ENCODE assay signal across 30 cellular contexts in genomic region chr1:169608231-169608630, GRCh38. TPM values are rescaled to one million over a fixed set of nuclear protein-coding genes. Genes with fewer than 3 reads are reported as not detected.
"Had no signal": no experiment of that assay in that cellular context is flagged by ENCODE, and none has a peak within 500 bp of the region (broad histone marks: within the 10 kb centered on the region; RNA-seq: fewer than 3 reads in every experiment).

No MANE protein-coding gene starts in this region.

- H2AFZ ChIP-seq: PC-9 had no signal

- H3K27ac ChIP-seq: PC-9 had no signal

- H3K4me2 ChIP-seq: PC-9 had no signal

- H3K36me3 Mint-ChIP-seq: activated naive CD4-positive, alpha-beta T cell treated with anti-CD3 and anti-CD28 coated beads, Interleukin-2, amount 50 U/mL, for 24 hours; brain had no signal

- H3K27ac Mint-ChIP-seq: activated CD4-positive, alpha-beta T cell treated with anti-CD3 and anti-CD28 coated beads, Interleukin-2, amount 10 ng/mL, durations not matched to agents 24 days and 14 days; activated CD8-positive, alpha-beta T cell treated with anti-CD3 and anti-CD28 coated beads for 36 hours; activated naive CD4-positive, alpha-beta T cell treated with anti-CD3 and anti-CD28 coated beads, Interleukin-2, amount 50 U/mL, for 24 hours; activated T-helper 2 cell treated with anti-CD3 and anti-CD28 coated beads, Interferon-gamma antibody, Interleukin-2, Interleukin-4, amounts not matched to agents 10 μg/mL and 5 μg/mL and 100 μg/mL, durations not matched to agents 14 hours and 24 hours and 36 hours; brain had no signal

- H3K4me1 Mint-ChIP-seq: brain had no signal

- H3K27me3 Mint-ChIP-seq: activated CD4-positive, alpha-beta T cell treated with anti-CD3 and anti-CD28 coated beads, Interleukin-2, amount 10 ng/mL, durations not matched to agents 24 days and 14 days; activated CD8-positive, alpha-beta T cell treated with anti-CD3 and anti-CD28 coated beads for 36 hours; activated naive CD4-positive, alpha-beta T cell treated with anti-CD3 and anti-CD28 coated beads, Interleukin-2, amount 50 U/mL, for 24 hours had no signal

- ATAC-seq: activated CD8-positive, alpha-beta T cell treated with anti-CD3 and anti-CD28 coated beads for 36 hours had no signal

- H3K4me3 Mint-ChIP-seq: activated CD4-positive, alpha-beta T cell treated with anti-CD3 and anti-CD28 coated beads, Interleukin-2, amount 10 ng/mL, durations not matched to agents 24 days and 14 days; activated CD8-positive, alpha-beta T cell treated with anti-CD3 and anti-CD28 coated beads for 36 hours; activated naive CD4-positive, alpha-beta T cell treated with anti-CD3 and anti-CD28 coated beads, Interleukin-2, amount 50 U/mL, for 24 hours; brain had no signal

- H3K9me3 Mint-ChIP-seq: activated CD4-positive, alpha-beta T cell treated with anti-CD3 and anti-CD28 coated beads, Interleukin-2, amount 10 ng/mL, durations not matched to agents 24 days and 14 days; activated naive CD4-positive, alpha-beta T cell treated with anti-CD3 and anti-CD28 coated beads, Interleukin-2, amount 50 U/mL, for 24 hours; activated T-helper 2 cell treated with anti-CD3 and anti-CD28 coated beads, Interferon-gamma antibody, Interleukin-2, Interleukin-4, amounts not matched to agents 10 μg/mL and 5 μg/mL and 100 μg/mL, durations not matched to agents 14 hours and 24 hours and 36 hours; brain had no signal

- H3K4me3 ChIP-seq: PC-9 had no signal

- DNase-seq: activated CD4-positive, alpha-beta T cell treated with anti-CD3 and anti-CD28 coated beads, Interleukin-2, amount 10 ng/mL, durations not matched to agents 24 days and 14 days; activated CD4-positive, alpha-beta T cell treated with anti-CD3 and anti-CD28 coated beads, Interleukin-2, amount 50 U/mL, for 4 hours; activated CD8-positive, alpha-beta T cell treated with anti-CD3 and anti-CD28 coated beads for 36 hours; activated gamma-delta T cell; activated naive CD4-positive, alpha-beta T cell treated with Interleukin-2 at 50 U/mL for 16 hours; activated T-cell treated with anti-CD3 and anti-CD28 coated beads, Interleukin-2, amount 50 U/mL, for 1 hour; anterior cingulate cortex; caudate nucleus; cerebellar nuclear complex; Karpas-422; NCI-H1092 treated with DMSO at 0.1 percent for 48 hours; NCI-H1417; NCI-H146; NCI-H187; NCI-H2029 treated with DMSO at 0.1 percent for 48 hours; NCI-H2107; NCI-H2171; NCI-H510A; NCI-H526; NCI-H748 treated with DMSO at 0.1 percent for 48 hours; NK-92 treated with Interleukin-12 subunit alpha and Interleukin-12 subunit beta, amount 100 ng/mL, for 24 hours; PC-9; Right ventricle myocardium superior; T1000 had no signal

RNA-seq across cellular contexts. Expression of gene SELP, which starts 21.7 kb away (rescaled TPM):
- total RNA-seq: activated CD4-positive, alpha-beta T cell treated with anti-CD3 and anti-CD28 coated beads, Interleukin-2, amount 10 ng/mL, durations not matched to agents 24 days and 14 days; bronchial epithelial cell; MCF 10A; OCI-LY7; PC-9 had no signal

RNA-seq across cellular contexts. Expression of gene F5, which starts 21.9 kb away (rescaled TPM):
- total RNA-seq: bronchial epithelial cell, OCI-LY7, PC-9 had no signal
